Comparison of ENCODE assay signal across 6 cellular contexts in genomic region chr10:101034404-101034803, GRCh38. TPM values are rescaled to one million over a fixed set of nuclear protein-coding genes. Genes with fewer than 3 reads are reported as not detected.
DNase-seq lines count a peak whose midpoint lies in the region; ATAC-seq, FAIRE-seq and TF ChIP-seq lines count a peak whose summit lies in the region.
"Not testable (repeated sequence)": the region's sequence is repeated elsewhere in the genome, so short reads cannot be mapped to it uniquely, and the experiment has no call there.
"Had no signal": no experiment of that assay in that cellular context is flagged by ENCODE, and none has a peak within 500 bp of the region (broad histone marks: within the 10 kb centered on the region; RNA-seq: fewer than 3 reads in every experiment).

No MANE protein-coding gene starts in this region.

- H3K27ac Mint-ChIP-seq in activated T-helper 17 cell treated with anti-CD3 and anti-CD28 coated beads, Interleukin-2, amount 50 U/mL, for 72 hours, result not testable (repeated sequence)

- H3K4me1 Mint-ChIP-seq in activated T-helper 17 cell treated with anti-CD3 and anti-CD28 coated beads, Interleukin-2, amount 50 U/mL, for 72 hours, result peaks cover 13% of the 10 kb centered on the region

- H3K9ac ChIP-seq in BLaER1 treated with 17β-estradiol and CSF1 and Interleukin-3, amounts not matched to agents 10 nM and 100 nM; duodenal mucosa (ENCODE audit: low read depth in 1 of 2, low read length in 2 of 2); HepG2 (ENCODE audit: insufficient read depth, low read depth, low read length): not testable (repeated sequence)

- TF ChIP-seq POLR2A in Peyer's patch (IDR thresholded peaks at IDR 0.05), result peak in 1 of 2 donors; percentile 51
- not testable (repeated sequence) for TF ChIP-seq POLR2A in HepG2 (IDR thresholded peaks at IDR 0.05; ENCODE audit: insufficient read depth in 1 of 2, low read depth in 2 of 2, low read length in 2 of 2)

- peaks cover 38 to 51% (median 48%) of the 10 kb centered on the region in 11 experiments for H3K36me3 ChIP-seq in BLaER1 treated with 17β-estradiol and CSF1 and Interleukin-3, amounts not matched to agents 10 nM and 100 nM
- H3K36me3 ChIP-seq in Peyer's patch, result peaks cover 0 to 48% (median 0%) of the 10 kb centered on the region in 3 donors
- peaks cover 43 to 49% of the 10 kb centered on the region in 2 donors for H3K36me3 ChIP-seq in duodenal mucosa (ENCODE audit: control insufficient read depth in 1 of 2, insufficient read depth in 2 of 2, low read length in 2 of 2)
- peaks cover 9 to 28% of the 10 kb centered on the region in 2 experiments; a peak in 3 of 5 replicates for H3K36me3 ChIP-seq in HepG2 (replicated peaks in 1 of 2; ENCODE audit: control insufficient read depth in 1 of 2, insufficient read depth in 2 of 2, low read length in 2 of 2)

- peak overlapping the region; percentile 94 for H3K4me3 Mint-ChIP-seq in activated T-helper 17 cell treated with anti-CD3 and anti-CD28 coated beads, Interleukin-2, amount 50 U/mL, for 72 hours

- H3K4me2 ChIP-seq in BLaER1 treated with 17β-estradiol and CSF1 and Interleukin-3, amounts not matched to agents 10 nM and 100 nM, result peak overlapping the region in 6 of 11 experiments; percentile 96 to 99 (median 98); a peak in 8 of 22 replicates
- peak overlapping the region; percentile 46 for H3K4me2 ChIP-seq in HepG2 (ENCODE audit: low read depth, low read length)

- DNase-seq in Peyer's patch (peak in 2 of 3 donors; percentile 70 to 73), HepG2 (ENCODE audit: low spot score) (peak; percentile 56)

- POLR2A ChIA-PET in HepG2 (lab: Yijun Ruan, JAX), result interaction anchor here (1.0 to 1.5 kb wide), 4 partner anchors 9 to 37 kb away, joined by 3 to 15 read pairs (median 8); partner anchors contain the start of gene KAZALD1

- not testable (repeated sequence) for H3K27me3 ChIP-seq in BLaER1 treated with 17β-estradiol and CSF1 and Interleukin-3, amounts not matched to agents 10 nM and 100 nM; Peyer's patch; duodenal mucosa (ENCODE audit: control insufficient read depth in 1 of 2, insufficient read depth in 2 of 2, low read length in 2 of 2); HepG2 (ENCODE audit: control insufficient read depth in 1 of 2, insufficient read depth in 2 of 2, low read length in 2 of 2)

- peak; percentile 39 for FAIRE-seq in HepG2 (lab: Jason Lieb, UNC)

- not testable (repeated sequence) for H3K9me3 Mint-ChIP-seq in activated T-helper 17 cell treated with anti-CD3 and anti-CD28 coated beads, Interleukin-2, amount 50 U/mL, for 72 hours

- H3K36me3 Mint-ChIP-seq in activated T-helper 17 cell treated with anti-CD3 and anti-CD28 coated beads, Interleukin-2, amount 50 U/mL, for 72 hours (ENCODE audit: low read depth), result peaks cover 73% of the 10 kb centered on the region

- not testable (repeated sequence) for TF ChIP-seq RAD21 in HepG2 (CRISPR knock-in tag; IDR thresholded peaks at IDR 0.05)

- in situ Hi-C loops in HepG2 (cut with HindIII; ENCODE audit: extremely low pct_ligation_motif_present, low pct_unique_long_range_greater_than_20kb), result loop anchor here (5.0 kb wide), 1 partner anchor 33 kb away; no protein-coding TSS in a partner anchor

- TF ChIP-seq CTCF in Peyer's patch (IDR thresholded peaks at IDR 0.05); HepG2 (CRISPR knock-in tag; IDR thresholded peaks at IDR 0.05): not testable (repeated sequence)

- CTCF ChIA-PET in HepG2 (lab: Yijun Ruan, JAX; ENCODE audit: low intra/inter-chr PET ratio, low total read pairs), result not testable (repeated sequence)

- peak in 1 of 2 experiments; percentile 66; a peak in 2 of 4 replicates for TF ChIP-seq EP300 in HepG2 (IDR thresholded peaks at IDR 0.05; ENCODE audit: low read depth in 2 of 2, low read length in 2 of 2)
- TF ChIP-seq EP300 in HepG2 (CRISPR knock-in tag; IDR thresholded peaks at IDR 0.05; ENCODE audit: borderline replicate concordance), result not testable (repeated sequence)

- not testable (repeated sequence) for H3K27ac ChIP-seq in BLaER1 treated with 17β-estradiol and CSF1 and Interleukin-3, amounts not matched to agents 10 nM and 100 nM; duodenal mucosa (ENCODE audit: low read depth, low read length)
- H3K27ac ChIP-seq in Peyer's patch (peak overlapping the region in 2 of 4 donors; percentile 37 to 50), HepG2 (ENCODE audit: extremely low read length, insufficient read depth, low read length) (peak overlapping the region; percentile 43)

- H3K79me2 ChIP-seq in HepG2 (ENCODE audit: insufficient read depth, low read length), result not testable (repeated sequence)

- 3% methylated on average over 4 of the region's 4 CpGs for WGBS in HepG2 (ENCODE audit: low lambda C conversion rate)

- ATAC-seq in activated T-helper 17 cell treated with anti-CD3 and anti-CD28 coated beads, Interleukin-2, amount 50 U/mL, for 72 hours (replicated peaks); HepG2: not testable (repeated sequence)

- H3K9me3 ChIP-seq in BLaER1 treated with 17β-estradiol and CSF1 and Interleukin-3, amounts not matched to agents 10 nM and 100 nM (replicated peaks in 1 of 11); Peyer's patch; duodenal mucosa (ENCODE audit: control insufficient read depth in 1 of 2, low read length in 2 of 2); HepG2 (ENCODE audit: low read length): not testable (repeated sequence)

- not testable (repeated sequence) for H3K27me3 Mint-ChIP-seq in activated T-helper 17 cell treated with anti-CD3 and anti-CD28 coated beads, Interleukin-2, amount 50 U/mL, for 72 hours

- H2AFZ ChIP-seq in HepG2 (ENCODE audit: low read length), result not testable (repeated sequence)

- not testable (repeated sequence) for BruUV-seq in HepG2 (replicated peaks; lab: Mats Ljungman, UMichigan)

- H4K20me1 ChIP-seq in BLaER1 treated with 17β-estradiol and CSF1 and Interleukin-3, amounts not matched to agents 10 nM and 100 nM, result peaks cover 5 to 71% (median 26%) of the 10 kb centered on the region in 11 experiments; a peak in 16 of 22 replicates
- H4K20me1 ChIP-seq in HepG2 (ENCODE audit: insufficient read depth, low read length), result not testable (repeated sequence)

- intact Hi-C loops in HepG2 (cut with micrococcal nuclease; ENCODE audit: unreplicated experiment), result loop anchor here (5.0 kb wide), 1 partner anchor 33 kb away; no protein-coding TSS in a partner anchor

- H3K4me1 ChIP-seq in BLaER1 treated with 17β-estradiol and CSF1 and Interleukin-3, amounts not matched to agents 10 nM and 100 nM, result peaks cover 39 to 53% (median 41%) of the 10 kb centered on the region in 10 experiments
- peaks cover 0 to 27% (median 7%) of the 10 kb centered on the region in 4 donors for H3K4me1 ChIP-seq in Peyer's patch
- H3K4me1 ChIP-seq in duodenal mucosa (ENCODE audit: control insufficient read depth in 1 of 2, insufficient read depth in 2 of 2, low read length in 2 of 2), result peaks cover 35 to 50% of the 10 kb centered on the region in 2 donors
- H3K4me1 ChIP-seq in HepG2 (ENCODE audit: insufficient read depth, low read length), result peaks cover 55% of the 10 kb centered on the region

- not testable (repeated sequence) for H3K4me3 ChIP-seq in BLaER1 treated with 17β-estradiol and CSF1 and Interleukin-3, amounts not matched to agents 10 nM and 100 nM
- peak overlapping the region in 1 of 4 donors; percentile 2 for H3K4me3 ChIP-seq in Peyer's patch
- peak overlapping the region; percentile 9 to 13 for H3K4me3 ChIP-seq in duodenal mucosa (ENCODE audit: low read depth in 1 of 2, low read length in 2 of 2)
- H3K4me3 ChIP-seq in HepG2 (replicated peaks in 1 of 3; ENCODE audit: insufficient read depth in 1 of 3, low read depth in 2 of 3, low read length in 3 of 3), result peak overlapping the region in 1 of 3 experiments; percentile 4; a peak in 1 of 6 replicates

RNA-seq across cellular contexts. Expression of gene SFXN3, which starts 3.4 kb away (rescaled TPM):
- total RNA-seq in Peyer's patch (100 to 1,000 TPM; 165 to 772 (median 494) TPM), HepG2 (2016; rRNA removed; fragmentation: Illumina TruSeq; extraction: Trizol) (11.9 and 16.8 TPM in 2 replicates)
- 100 to 1,000 TPM in 1 of 2 donors, 10 to 100 TPM in 1; 45.9 to 150 TPM for total RNA-seq in activated T-helper 17 cell treated with anti-CD3 and anti-CD28 coated beads, Interleukin-2, amount 50 U/mL, for 72 hours
- total RNA-seq in HepG2 (2016; cell fraction: cytosol; rRNA removed; fragmentation: Illumina TruSeq; extraction: Trizol; ENCODE audit: low read depth), result 2.4 and 4.1 TPM in 2 replicates
- total RNA-seq in HepG2 (2016; cell fraction: insoluble cytoplasmic fraction; rRNA removed; fragmentation: Illumina TruSeq; extraction: Trizol), result 10.6 and 15.0 TPM in 2 replicates
- total RNA-seq in HepG2 (2016; cell fraction: membrane; rRNA removed; fragmentation: Illumina TruSeq; extraction: Trizol), result 9.3 and 10.0 TPM in 2 replicates
- total RNA-seq in HepG2 (2016; cell fraction: nucleus; rRNA removed; fragmentation: Illumina TruSeq; extraction: Trizol), result 18.9 and 21.6 TPM in 2 replicates
- 71.5 and 86.1 TPM in 2 replicates for polyA plus RNA-seq in HepG2 (2011; rRNA removed)
- 38.5 and 39.6 TPM in 2 replicates for polyA plus RNA-seq in HepG2 (2011; cell fraction: cytosol; rRNA removed)
- polyA plus RNA-seq in HepG2 (2011; cell fraction: nucleus; rRNA removed), result 337 and 354 TPM in 2 replicates
- polyA plus RNA-seq in HepG2 (2012), result 24.0 and 38.4 TPM in 2 replicates
- polyA plus RNA-seq in HepG2 (2016; cell fraction: cytosol; fragmentation: Illumina TruSeq; extraction: Trizol; ENCODE audit: low read depth), result 3.0 and 4.5 TPM in 2 replicates
- polyA plus RNA-seq in HepG2 (2016; cell fraction: insoluble cytoplasmic fraction; fragmentation: Illumina TruSeq; extraction: Trizol; ENCODE audit: low read depth), result 14.7 and 15.8 TPM in 2 replicates
- 9.2 and 10.1 TPM in 2 replicates for polyA plus RNA-seq in HepG2 (2016; cell fraction: membrane; fragmentation: Illumina TruSeq; extraction: Trizol; ENCODE audit: low read depth)
- 49.5 and 57.7 TPM in 2 replicates for polyA plus RNA-seq in HepG2 (2016; cell fraction: nucleus; fragmentation: Illumina TruSeq; extraction: Trizol; ENCODE audit: insufficient read depth, low read depth)
- polyA minus RNA-seq in HepG2 (2011; rRNA and poly(A)+ RNA removed; ENCODE audit: low replicate concordance), result 78.6 and 219 TPM in 2 replicates
- 20.9 and 30.7 TPM in 2 replicates for polyA minus RNA-seq in HepG2 (2011; cell fraction: cytosol; rRNA and poly(A)+ RNA removed)
- polyA minus RNA-seq in HepG2 (2011; cell fraction: nucleus; rRNA and poly(A)+ RNA removed), result 46.2 and 58.2 TPM in 2 replicates

RNA-seq across cellular contexts. Expression of gene PDZD7, which starts 3.5 kb away (rescaled TPM):
- total RNA-seq in Peyer's patch (10 to 100 TPM in 3 of 4 donors, under 1 TPM in 1; 0.83 to 58.7 (median 51.3) TPM), HepG2 (2016; rRNA removed; fragmentation: Illumina TruSeq; extraction: Trizol) (0.60 and 0.73 TPM in 2 replicates)
- total RNA-seq in activated T-helper 17 cell treated with anti-CD3 and anti-CD28 coated beads, Interleukin-2, amount 50 U/mL, for 72 hours, result 1 to 10 TPM in 1 of 2 donors, under 1 TPM in 1; 0.48 to 2.9 TPM
- total RNA-seq in HepG2 (2016; cell fraction: cytosol; rRNA removed; fragmentation: Illumina TruSeq; extraction: Trizol; ENCODE audit: low read depth), result 0.51 and 0.62 TPM in 2 replicates
- total RNA-seq in HepG2 (2016; cell fraction: insoluble cytoplasmic fraction; rRNA removed; fragmentation: Illumina TruSeq; extraction: Trizol), result 0.42 and 1.1 TPM in 2 replicates
- 0.40 and 0.65 TPM in 2 replicates for total RNA-seq in HepG2 (2016; cell fraction: membrane; rRNA removed; fragmentation: Illumina TruSeq; extraction: Trizol)
- 1.1 and 1.3 TPM in 2 replicates for total RNA-seq in HepG2 (2016; cell fraction: nucleus; rRNA removed; fragmentation: Illumina TruSeq; extraction: Trizol)
- polyA plus RNA-seq in HepG2 (2011; rRNA removed), result 0.58 and 0.78 TPM in 2 replicates
- polyA plus RNA-seq in HepG2 (2011; cell fraction: cytosol; rRNA removed), result 0.42 TPM in 2 replicates
- 3.9 and 4.2 TPM in 2 replicates for polyA plus RNA-seq in HepG2 (2011; cell fraction: nucleus; rRNA removed)
- polyA plus RNA-seq in HepG2 (2012), result 1.4 and 1.9 TPM in 2 replicates
- 0.14 and 0.16 TPM in 2 replicates for polyA plus RNA-seq in HepG2 (2016; cell fraction: cytosol; fragmentation: Illumina TruSeq; extraction: Trizol; ENCODE audit: low read depth)
- polyA plus RNA-seq in HepG2 (2016; cell fraction: insoluble cytoplasmic fraction; fragmentation: Illumina TruSeq; extraction: Trizol; ENCODE audit: low read depth), result 0.49 and 0.68 TPM in 2 replicates
- 0.29 and 0.30 TPM in 2 replicates for polyA plus RNA-seq in HepG2 (2016; cell fraction: membrane; fragmentation: Illumina TruSeq; extraction: Trizol; ENCODE audit: low read depth)
- 1.2 and 1.4 TPM in 2 replicates for polyA plus RNA-seq in HepG2 (2016; cell fraction: nucleus; fragmentation: Illumina TruSeq; extraction: Trizol; ENCODE audit: insufficient read depth, low read depth)
- 1.4 and 3.3 TPM in 2 replicates for polyA minus RNA-seq in HepG2 (2011; rRNA and poly(A)+ RNA removed; ENCODE audit: low replicate concordance)
- 0.49 TPM in 1 of 2 replicates, not detected in the other for polyA minus RNA-seq in HepG2 (2011; cell fraction: cytosol; rRNA and poly(A)+ RNA removed)
- polyA minus RNA-seq in HepG2 (2011; cell fraction: nucleus; rRNA and poly(A)+ RNA removed), result 1.2 and 1.3 TPM in 2 replicates

RNA-seq across cellular contexts. Expression of gene KAZALD1, which starts 27.4 kb away (rescaled TPM):
- total RNA-seq in Peyer's patch (10 to 100 TPM in 3 of 4 donors, not detected in 1; 25.9 to 41.8 (median 39.1) TPM), HepG2 (2016; rRNA removed; fragmentation: Illumina TruSeq; extraction: Trizol) (18.0 and 27.7 TPM in 2 replicates)
- under 1 TPM; 0.45 to 0.71 TPM for total RNA-seq in activated T-helper 17 cell treated with anti-CD3 and anti-CD28 coated beads, Interleukin-2, amount 50 U/mL, for 72 hours
- total RNA-seq in HepG2 (2016; cell fraction: cytosol; rRNA removed; fragmentation: Illumina TruSeq; extraction: Trizol; ENCODE audit: low read depth), result 8.5 and 8.9 TPM in 2 replicates
- 14.9 and 26.2 TPM in 2 replicates for total RNA-seq in HepG2 (2016; cell fraction: insoluble cytoplasmic fraction; rRNA removed; fragmentation: Illumina TruSeq; extraction: Trizol)
- total RNA-seq in HepG2 (2016; cell fraction: membrane; rRNA removed; fragmentation: Illumina TruSeq; extraction: Trizol), result 21.1 and 23.2 TPM in 2 replicates
- 32.0 and 35.5 TPM in 2 replicates for total RNA-seq in HepG2 (2016; cell fraction: nucleus; rRNA removed; fragmentation: Illumina TruSeq; extraction: Trizol)
- polyA plus RNA-seq in HepG2 (2011; rRNA removed), result 16.7 and 16.8 TPM in 2 replicates
- polyA plus RNA-seq in HepG2 (2011; cell fraction: cytosol; rRNA removed), result 12.0 and 21.9 TPM in 2 replicates
- polyA plus RNA-seq in HepG2 (2011; cell fraction: nucleus; rRNA removed), result 46.9 and 60.7 TPM in 2 replicates
- polyA plus RNA-seq in HepG2 (2012), result 10.6 and 15.7 TPM in 2 replicates
- 6.1 and 8.0 TPM in 2 replicates for polyA plus RNA-seq in HepG2 (2016; cell fraction: cytosol; fragmentation: Illumina TruSeq; extraction: Trizol; ENCODE audit: low read depth)
- polyA plus RNA-seq in HepG2 (2016; cell fraction: insoluble cytoplasmic fraction; fragmentation: Illumina TruSeq; extraction: Trizol; ENCODE audit: low read depth), result 14.9 and 20.6 TPM in 2 replicates
- polyA plus RNA-seq in HepG2 (2016; cell fraction: membrane; fragmentation: Illumina TruSeq; extraction: Trizol; ENCODE audit: low read depth), result 16.2 and 17.5 TPM in 2 replicates
- polyA plus RNA-seq in HepG2 (2016; cell fraction: nucleus; fragmentation: Illumina TruSeq; extraction: Trizol; ENCODE audit: insufficient read depth, low read depth), result 52.2 and 57.1 TPM in 2 replicates
- 32.5 and 65.2 TPM in 2 replicates for polyA minus RNA-seq in HepG2 (2011; rRNA and poly(A)+ RNA removed; ENCODE audit: low replicate concordance)
- 8.6 and 15.6 TPM in 2 replicates for polyA minus RNA-seq in HepG2 (2011; cell fraction: cytosol; rRNA and poly(A)+ RNA removed)
- 36.6 and 46.4 TPM in 2 replicates for polyA minus RNA-seq in HepG2 (2011; cell fraction: nucleus; rRNA and poly(A)+ RNA removed)
- total RNA-seq: CD4-positive, CD25-positive, alpha-beta regulatory T cell had no signal

RNA-seq across cellular contexts. Expression of gene LZTS2, which starts 34.8 kb away (rescaled TPM):
- total RNA-seq in Peyer's patch (10 to 100 TPM; 28.0 to 57.4 (median 47.1) TPM), HepG2 (2016; rRNA removed; fragmentation: Illumina TruSeq; extraction: Trizol) (60.7 and 65.6 TPM in 2 replicates)
- total RNA-seq in activated T-helper 17 cell treated with anti-CD3 and anti-CD28 coated beads, Interleukin-2, amount 50 U/mL, for 72 hours, result 10 to 100 TPM; 15.0 to 24.8 TPM
- 18.8 and 19.1 TPM in 2 replicates for total RNA-seq in HepG2 (2016; cell fraction: cytosol; rRNA removed; fragmentation: Illumina TruSeq; extraction: Trizol; ENCODE audit: low read depth)
- 46.9 and 70.8 TPM in 2 replicates for total RNA-seq in HepG2 (2016; cell fraction: insoluble cytoplasmic fraction; rRNA removed; fragmentation: Illumina TruSeq; extraction: Trizol)
- total RNA-seq in HepG2 (2016; cell fraction: membrane; rRNA removed; fragmentation: Illumina TruSeq; extraction: Trizol), result 50.4 and 56.7 TPM in 2 replicates
- total RNA-seq in HepG2 (2016; cell fraction: nucleus; rRNA removed; fragmentation: Illumina TruSeq; extraction: Trizol), result 40.4 and 47.3 TPM in 2 replicates
- polyA plus RNA-seq in HepG2 (2011; rRNA removed), result 43.6 and 59.7 TPM in 2 replicates
- polyA plus RNA-seq in HepG2 (2011; cell fraction: cytosol; rRNA removed), result 25.3 and 50.1 TPM in 2 replicates
- polyA plus RNA-seq in HepG2 (2011; cell fraction: nucleus; rRNA removed), result 161 and 196 TPM in 2 replicates
- polyA plus RNA-seq in HepG2 (2012), result 24.4 and 29.3 TPM in 2 replicates
- polyA plus RNA-seq in HepG2 (2016; cell fraction: cytosol; fragmentation: Illumina TruSeq; extraction: Trizol; ENCODE audit: low read depth), result 14.3 and 15.4 TPM in 2 replicates
- polyA plus RNA-seq in HepG2 (2016; cell fraction: insoluble cytoplasmic fraction; fragmentation: Illumina TruSeq; extraction: Trizol; ENCODE audit: low read depth), result 44.9 and 56.6 TPM in 2 replicates
- polyA plus RNA-seq in HepG2 (2016; cell fraction: membrane; fragmentation: Illumina TruSeq; extraction: Trizol; ENCODE audit: low read depth), result 34.1 and 38.8 TPM in 2 replicates
- polyA plus RNA-seq in HepG2 (2016; cell fraction: nucleus; fragmentation: Illumina TruSeq; extraction: Trizol; ENCODE audit: insufficient read depth, low read depth), result 112 and 124 TPM in 2 replicates
- 19.0 and 76.7 TPM in 2 replicates for polyA minus RNA-seq in HepG2 (2011; rRNA and poly(A)+ RNA removed; ENCODE audit: low replicate concordance)
- 27.9 and 32.8 TPM in 2 replicates for polyA minus RNA-seq in HepG2 (2011; cell fraction: cytosol; rRNA and poly(A)+ RNA removed)
- polyA minus RNA-seq in HepG2 (2011; cell fraction: nucleus; rRNA and poly(A)+ RNA removed), result 19.3 and 19.8 TPM in 2 replicates

RNA-seq across cellular contexts. Expression of gene TWNK, which starts 47.1 kb away (rescaled TPM):
- total RNA-seq in Peyer's patch, result 10 to 100 TPM in 1 of 4 donors, 1 to 10 TPM in 3; 3.8 to 18.2 (median 4.4) TPM
- 10 to 100 TPM; 12.0 to 24.9 TPM for total RNA-seq in activated T-helper 17 cell treated with anti-CD3 and anti-CD28 coated beads, Interleukin-2, amount 50 U/mL, for 72 hours
- 16.5 and 21.9 TPM in 2 replicates for total RNA-seq in HepG2 (2016; rRNA removed; fragmentation: Illumina TruSeq; extraction: Trizol)
- 3.7 and 4.5 TPM in 2 replicates for total RNA-seq in HepG2 (2016; cell fraction: cytosol; rRNA removed; fragmentation: Illumina TruSeq; extraction: Trizol; ENCODE audit: low read depth)
- 18.6 and 19.4 TPM in 2 replicates for total RNA-seq in HepG2 (2016; cell fraction: insoluble cytoplasmic fraction; rRNA removed; fragmentation: Illumina TruSeq; extraction: Trizol)
- total RNA-seq in HepG2 (2016; cell fraction: membrane; rRNA removed; fragmentation: Illumina TruSeq; extraction: Trizol), result 11.4 and 11.5 TPM in 2 replicates
- total RNA-seq in HepG2 (2016; cell fraction: nucleus; rRNA removed; fragmentation: Illumina TruSeq; extraction: Trizol), result 13.4 and 14.8 TPM in 2 replicates
- polyA plus RNA-seq in HepG2 (2011; rRNA removed), result 10.7 and 14.1 TPM in 2 replicates
- 10.2 and 12.5 TPM in 2 replicates for polyA plus RNA-seq in HepG2 (2011; cell fraction: cytosol; rRNA removed)
- 17.6 and 19.3 TPM in 2 replicates for polyA plus RNA-seq in HepG2 (2011; cell fraction: nucleus; rRNA removed)
- 16.5 and 20.2 TPM in 2 replicates for polyA plus RNA-seq in HepG2 (2012)
- 2.6 and 3.0 TPM in 2 replicates for polyA plus RNA-seq in HepG2 (2016; cell fraction: cytosol; fragmentation: Illumina TruSeq; extraction: Trizol; ENCODE audit: low read depth)
- 22.1 and 23.7 TPM in 2 replicates for polyA plus RNA-seq in HepG2 (2016; cell fraction: insoluble cytoplasmic fraction; fragmentation: Illumina TruSeq; extraction: Trizol; ENCODE audit: low read depth)
- 8.2 and 8.4 TPM in 2 replicates for polyA plus RNA-seq in HepG2 (2016; cell fraction: membrane; fragmentation: Illumina TruSeq; extraction: Trizol; ENCODE audit: low read depth)
- 39.8 and 46.5 TPM in 2 replicates for polyA plus RNA-seq in HepG2 (2016; cell fraction: nucleus; fragmentation: Illumina TruSeq; extraction: Trizol; ENCODE audit: insufficient read depth, low read depth)
- polyA minus RNA-seq in HepG2 (2011; rRNA and poly(A)+ RNA removed; ENCODE audit: low replicate concordance), result 12.7 and 32.5 TPM in 2 replicates
- 4.7 and 5.5 TPM in 2 replicates for polyA minus RNA-seq in HepG2 (2011; cell fraction: cytosol; rRNA and poly(A)+ RNA removed)
- 14.2 and 14.9 TPM in 2 replicates for polyA minus RNA-seq in HepG2 (2011; cell fraction: nucleus; rRNA and poly(A)+ RNA removed)
